21 cellular contexts compared by ENCODE assay signal in genomic region chr2:85263591-85263990, GRCh38.
DNase-seq lines count a peak whose midpoint lies in the region; ATAC-seq and TF ChIP-seq lines count a peak whose summit lies in the region.
"Had no signal": no experiment of that assay in that cellular context is flagged by ENCODE, and none has a peak within 500 bp of the region (broad histone marks: within the 10 kb centered on the region; RNA-seq: fewer than 3 reads in every experiment).

No MANE protein-coding gene starts in this region.

- CTCF ChIA-PET in A673 (lab: Charles Lee) = no interaction called here

- H4K12ac ChIP-seq in trophoblast cell (ENCODE audit: low read depth, low read length) = no peak overlapping the region

- peak overlapping the region; percentile 13 for H4K8ac ChIP-seq in trophoblast cell (ENCODE audit: low read depth, low read length)

- no peak overlapping the region for H3K18ac ChIP-seq in trophoblast cell (ENCODE audit: low read length)

- H3K27me3 ChIP-seq in A673 (replicated peaks; ENCODE audit: insufficient read depth, low read depth, low read length, poor library complexity) (no peaks in the 10 kb centered on the region), RWPE2 (ENCODE audit: insufficient read depth, poor library complexity, severe bottlenecking) (no peaks in the 10 kb centered on the region), trophoblast cell (ENCODE audit: insufficient read depth, low read length) (no peaks in the 10 kb centered on the region)
- H3K27me3 ChIP-seq: Peyer's patch had no signal

- H3K79me2 ChIP-seq in trophoblast cell (ENCODE audit: control insufficient read depth, insufficient read depth, low read length, poor library complexity) = peaks cover 2% of the 10 kb centered on the region

- no TSS peak for BruUV-seq in A673 (replicated peaks; lab: Mats Ljungman, UMichigan)

- H3K14ac ChIP-seq in trophoblast cell (ENCODE audit: low read length) = peak overlapping the region; percentile 47

- H2BK5ac ChIP-seq in trophoblast cell (ENCODE audit: low read depth, low read length, poor library complexity) = peak overlapping the region; percentile 9

- no peak overlapping the region for H3K9ac ChIP-seq in trophoblast cell (ENCODE audit: low read length)
- H3K9ac ChIP-seq: KMS-11 had no signal

- TF ChIP-seq CTCF in A673 (conservative IDR thresholded peaks at IDR 0.05; ENCODE audit: low read depth, low read length) (no peak), RWPE2 (IDR thresholded peaks at IDR 0.05; ENCODE audit: poor library complexity, severe bottlenecking) (no peak)

- ATAC-seq in RWPE2 (ENCODE audit: low read depth) = no peak
- ATAC-seq: CD8-positive, alpha-beta T cell; GM12878; HepG2 had no signal

- H3K4ac ChIP-seq in trophoblast cell (ENCODE audit: low read depth, low read length) = no peak overlapping the region

- POLR2A ChIA-PET in A673 (lab: Charles Lee; ENCODE audit: low non-redundant PET) = no interaction called here

- no peak overlapping the region for H3K23ac ChIP-seq in trophoblast cell (ENCODE audit: low read length)

- intact Hi-C loops in A673 (cut with micrococcal nuclease; ENCODE audit: unreplicated experiment) (no loop called here), head of caudate nucleus (cut with DNase I) (no loop called here)

- no peak for DNase-seq in A673 (ENCODE audit: low spot score)
- DNase-seq in RWPE2 (ENCODE audit: low spot score) = no peak
- DNase-seq in head of caudate nucleus = peak; percentile 47 to 92 (median 72)
- DNase-seq in trophoblast cell = no peak
- no peak for DNase-seq in amygdala (lab: John Stamatoyannopoulos, UW)
- no peak for DNase-seq in NCI-H526 (lab: John Stamatoyannopoulos, UW)
- no peak for DNase-seq in NCI-H2107 (lab: John Stamatoyannopoulos, UW)
- DNase-seq in activated CD4-positive, alpha-beta T cell treated with anti-CD3 and anti-CD28 coated beads, Interleukin-2, amount 50 U/mL, for 1 hour = no peak
- DNase-seq: 8988T; CD8-positive, alpha-beta T cell; GDM1; GOT3; NCI-H1048; NCI-H146; NCI-H2081; NCI-H510A treated with DMSO at 0.1 percent for 48 hours; Peyer's patch; SIG-M5 had no signal

- H3K4me2 ChIP-seq in trophoblast cell (ENCODE audit: low read length) = no peak overlapping the region
- H3K4me2 ChIP-seq: KMS-11 had no signal

- H3K9me3 ChIP-seq in A673 (ENCODE audit: low read depth, low read length, poor library complexity, severe bottlenecking) (no peaks in the 10 kb centered on the region), RWPE2 (ENCODE audit: severe bottlenecking) (no peaks in the 10 kb centered on the region), trophoblast cell (ENCODE audit: insufficient read depth, low read depth, low read length) (no peaks in the 10 kb centered on the region)
- H3K9me3 ChIP-seq: Peyer's patch had no signal

- no peak overlapping the region for H2AFZ ChIP-seq in trophoblast cell (ENCODE audit: insufficient read depth, low read length, poor library complexity)

- H3K4me1 ChIP-seq in A673 (ENCODE audit: insufficient read depth, low read length, poor library complexity, severe bottlenecking) (peaks cover 39% of the 10 kb centered on the region), RWPE2 (ENCODE audit: insufficient read depth, poor library complexity, severe bottlenecking) (peaks cover 36% of the 10 kb centered on the region), trophoblast cell (ENCODE audit: control insufficient read depth in 1 of 2, insufficient read depth in 2 of 2, low read length in 2 of 2) (peaks cover 26 to 33% of the 10 kb centered on the region in 2 experiments)
- H3K4me1 ChIP-seq: Peyer's patch had no signal

- H4K91ac ChIP-seq in trophoblast cell (ENCODE audit: low read depth, low read length) = peak overlapping the region; percentile 45

- no CpG with 5 or more reads among the region's 8 CpGs for WGBS in trophoblast cell (ENCODE audit: extremely low coverage, insufficient coverage, insufficient read length)

- H3K36me3 ChIP-seq in A673 (ENCODE audit: insufficient read depth, low read length, poor library complexity, severe bottlenecking) (no peaks in the 10 kb centered on the region), RWPE2 (ENCODE audit: low read depth) (peaks cover 19% of the 10 kb centered on the region), trophoblast cell (ENCODE audit: control insufficient read depth in 1 of 2, insufficient read depth in 2 of 2, low read length in 2 of 2) (peaks cover 0 to 2% of the 10 kb centered on the region in 2 experiments)
- H3K36me3 ChIP-seq: Peyer's patch had no signal

- peak overlapping the region; percentile 23 for H2BK12ac ChIP-seq in trophoblast cell (ENCODE audit: low read length)

- H3K27ac ChIP-seq in A673 (ENCODE audit: low read depth, low read length, poor library complexity, severe bottlenecking) = peak overlapping the region; percentile 43
- H3K27ac ChIP-seq in RWPE2 (ENCODE audit: poor library complexity, severe bottlenecking) = peak overlapping the region; percentile 93
- no peak overlapping the region for H3K27ac ChIP-seq in trophoblast cell (ENCODE audit: low read depth, low read length)
- H3K27ac ChIP-seq: KMS-11, Peyer's patch had no signal

- peak overlapping the region; percentile 27 for H2AK5ac ChIP-seq in trophoblast cell (ENCODE audit: low read length)

- peak overlapping the region; percentile 40 for H2BK120ac ChIP-seq in trophoblast cell (ENCODE audit: insufficient read depth, low read length, poor library complexity)

- H3K4me3 ChIP-seq in A673 (ENCODE audit: low read depth, low read length, poor library complexity, severe bottlenecking) (no peak overlapping the region), RWPE2 (ENCODE audit: severe bottlenecking) (no peak overlapping the region), trophoblast cell (ENCODE audit: low read depth, low read length) (no peak overlapping the region)
- H3K4me3 ChIP-seq: GM12878, Peyer's patch had no signal

- H3K79me1 ChIP-seq in trophoblast cell (ENCODE audit: low read length) = peaks cover 15% of the 10 kb centered on the region

Comparison
In these comparisons a context has a peak if more than half of its experiments do, and no peak if none do; other contexts are left out.
1. DNase-seq: peak in head of caudate nucleus (42 of 42); none in A673 (single experiment), RWPE2 (single experiment), trophoblast cell (0 of 2), amygdala (0 of 56), NCI-H526 (0 of 2), NCI-H2107 (single experiment) and activated CD4-positive, alpha-beta T cell treated with anti-CD3 and anti-CD28 coated beads, Interleukin-2, amount 50 U/mL, for 1 hour (single experiment).